In the genomic region with DNA sequence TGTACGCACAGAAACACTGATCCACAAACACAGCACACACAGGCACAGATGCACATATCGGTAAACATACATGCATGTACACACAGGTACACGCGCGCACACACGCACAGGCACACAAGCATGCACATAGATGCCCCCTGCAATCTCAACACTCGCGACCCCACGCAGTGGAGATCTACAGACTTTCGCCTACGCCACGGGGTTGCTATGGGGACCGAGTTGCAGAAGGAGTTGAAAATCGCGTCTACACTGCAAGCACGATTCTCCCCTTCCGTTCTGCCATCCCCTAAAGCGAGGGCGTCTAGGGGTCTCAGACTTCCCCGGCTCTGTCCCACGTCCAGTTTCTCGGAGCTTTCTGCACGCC, we compare ENCODE assay signal across 9 cellular contexts. TPM values are rescaled to one million over a fixed set of nuclear protein-coding genes. Genes with fewer than 3 reads are reported as not detected.
DNase-seq lines count a peak whose midpoint lies in the region; TF ChIP-seq lines count a peak whose summit lies in the region.
"Had no signal": no experiment of that assay in that cellular context is flagged by ENCODE, and none has a peak within 500 bp of the region (broad histone marks: within the 10 kb centered on the region; RNA-seq: fewer than 3 reads in every experiment).

No MANE protein-coding gene starts in this region.

- DNase-seq in activated naive CD4-positive, alpha-beta T cell treated with anti-CD3 and anti-CD28 coated beads for 36 hours = peak; percentile 21
- no peak for DNase-seq in activated naive CD4-positive, alpha-beta T cell treated with Interleukin-2 at 50 U/mL for 16 hours
- DNase-seq in choroid plexus epithelial cell (ENCODE audit: low read depth) (no peak), mesothelial cell of epicardium (ENCODE audit: low spot score in 2 of 2, unreplicated experiment in 2 of 2) (no peak), mucosa of gallbladder (ENCODE audit: low spot score) (no peak), NCI-H1092 treated with DMSO at 0.1 percent for 48 hours (lab: John Stamatoyannopoulos, UW) (no peak)
- no peak for DNase-seq in activated CD8-positive, alpha-beta memory T cell treated with anti-CD3 and anti-CD28 coated beads, Interleukin-2, amount 50 U/mL, for 4 hours
- DNase-seq: NCI-H2107 had no signal

- peaks cover 13% of the 10 kb centered on the region for H3K4me1 Mint-ChIP-seq in activated naive CD4-positive, alpha-beta T cell treated with anti-CD3 and anti-CD28 coated beads for 36 hours (ENCODE audit: low read depth)
- peaks cover 50% of the 10 kb centered on the region for H3K4me1 Mint-ChIP-seq in mesothelial cell of epicardium

- H3K27ac ChIP-seq in urinary bladder (ENCODE audit: low read depth) = no peak overlapping the region

- no peak overlapping the region for H3K27ac Mint-ChIP-seq in activated naive CD4-positive, alpha-beta T cell treated with anti-CD3 and anti-CD28 coated beads for 36 hours
- H3K27ac Mint-ChIP-seq in mesothelial cell of epicardium = peak overlapping the region; percentile 56

- CTCF ChIA-PET in activated naive CD4-positive, alpha-beta T cell treated with anti-CD3 and anti-CD28 coated beads for 36 hours (lab: Charles Lee) = no interaction called here

- no peaks in the 10 kb centered on the region for H3K36me3 Mint-ChIP-seq in activated naive CD4-positive, alpha-beta T cell treated with anti-CD3 and anti-CD28 coated beads for 36 hours (ENCODE audit: low read depth)
- no peaks in the 10 kb centered on the region for H3K36me3 Mint-ChIP-seq in mesothelial cell of epicardium

- H3K4me3 Mint-ChIP-seq in activated naive CD4-positive, alpha-beta T cell treated with anti-CD3 and anti-CD28 coated beads for 36 hours = peak overlapping the region; percentile 54
- H3K4me3 Mint-ChIP-seq in mesothelial cell of epicardium = peak overlapping the region; percentile 64

- intact Hi-C loops in activated naive CD4-positive, alpha-beta T cell treated with anti-CD3 and anti-CD28 coated beads for 36 hours (cut with micrococcal nuclease) = loop anchor here (1.0 kb wide), 1 partner anchor 9 kb away; no protein-coding TSS in a partner anchor

- WGBS in urinary bladder = 17% methylated on average over 23 of the region's 23 CpGs

- no peaks in the 10 kb centered on the region for H3K4me1 ChIP-seq in urinary bladder (ENCODE audit: insufficient read depth)

- H3K27me3 Mint-ChIP-seq in activated naive CD4-positive, alpha-beta T cell treated with anti-CD3 and anti-CD28 coated beads for 36 hours (ENCODE audit: low read depth) = peaks cover 5% of the 10 kb centered on the region
- H3K27me3 Mint-ChIP-seq in mesothelial cell of epicardium (ENCODE audit: low read depth) = no peaks in the 10 kb centered on the region

- H3K9me3 Mint-ChIP-seq in activated naive CD4-positive, alpha-beta T cell treated with anti-CD3 and anti-CD28 coated beads for 36 hours = no peaks in the 10 kb centered on the region
- peaks cover 5% of the 10 kb centered on the region for H3K9me3 Mint-ChIP-seq in mesothelial cell of epicardium

- TF ChIP-seq CTCF in choroid plexus epithelial cell (conservative IDR thresholded peaks at IDR 0.05; ENCODE audit: low read depth, low read length) (no peak), mesothelial cell of epicardium (IDR thresholded peaks at IDR 0.05; ENCODE audit: unreplicated experiment) (no peak)

- no peaks in the 10 kb centered on the region for H3K36me3 ChIP-seq in urinary bladder (ENCODE audit: insufficient read depth)

- H3K4me3 ChIP-seq in choroid plexus epithelial cell (ENCODE audit: low read depth, low read length) = peak overlapping the region; percentile 53
- peak overlapping the region; percentile 33 for H3K4me3 ChIP-seq in urinary bladder (ENCODE audit: low read depth, low read length)

RNA-seq across cellular contexts. Expression of a gene that starts 0.8 kb away (rescaled TPM):
- 1 to 10 TPM; 1.0 to 1.2 TPM for total RNA-seq in activated naive CD4-positive, alpha-beta T cell treated with anti-CD3 and anti-CD28 coated beads for 36 hours
- total RNA-seq in mesothelial cell of epicardium = 28.2 to 30.6 TPM (median 28.8 TPM) in 3 replicates
- total RNA-seq in urinary bladder = 1.9 TPM
- 0.57 TPM for polyA plus RNA-seq in urinary bladder
- total RNA-seq in mucosa of gallbladder = 0.23 TPM

RNA-seq across cellular contexts. Expression of a gene that starts 9.2 kb away (rescaled TPM):
- total RNA-seq in activated naive CD4-positive, alpha-beta T cell treated with anti-CD3 and anti-CD28 coated beads for 36 hours = 10 to 100 TPM; 26.0 to 27.5 TPM
- total RNA-seq in mesothelial cell of epicardium (39.7 to 40.4 TPM (median 40.2 TPM) in 3 replicates), urinary bladder (10.4 TPM), mucosa of gallbladder (33.3 TPM)
- polyA plus RNA-seq in urinary bladder = 15.2 TPM

Comparison
In these comparisons a context has a peak if more than half of its experiments do, and no peak if none do; other contexts are left out.
1. RNA of a gene that starts 0.8 kb away (total RNA-seq): 28.2 to 30.6 TPM in mesothelial cell of epicardium; 1.9 TPM in urinary bladder (single experiment), 1.0 to 1.2 TPM in activated naive CD4-positive, alpha-beta T cell treated with anti-CD3 and anti-CD28 coated beads for 36 hours and 0.23 TPM in mucosa of gallbladder (single experiment); every median in the first group is over 10 times any median in the second.